13 cellular contexts compared by ENCODE assay signal in genomic region chr6:70537266-70537665, GRCh38.
"Had no signal": no experiment of that assay in that cellular context is flagged by ENCODE, and none has a peak within 500 bp of the region (broad histone marks: within the 10 kb centered on the region; RNA-seq: fewer than 3 reads in every experiment).

No MANE protein-coding gene starts in this region.

- H3K27ac ChIP-seq: ascending aorta, gastrocnemius medialis, heart right ventricle, left ventricle myocardium inferior, sigmoid colon, testis had no signal

- H3K9me3 ChIP-seq: ascending aorta, gastrocnemius medialis, heart right ventricle, left ventricle myocardium inferior, sigmoid colon, testis had no signal

- H3K27me3 ChIP-seq: ascending aorta, gastrocnemius medialis, heart right ventricle, sigmoid colon, testis had no signal

- H3K4me3 ChIP-seq: ascending aorta, gastrocnemius medialis, heart right ventricle, left ventricle myocardium inferior, sigmoid colon, testis had no signal

- H3K4me1 ChIP-seq: ascending aorta, gastrocnemius medialis, left ventricle myocardium inferior, sigmoid colon, testis had no signal

- DNase-seq: activated CD4-positive, alpha-beta T cell treated with anti-CD3 and anti-CD28 coated beads, Interleukin-2, amount 50 U/mL, for 4 hours; activated gamma-delta T cell; cortex of kidney; gastrocnemius medialis; heart right ventricle; left ventricle myocardium inferior; mammary epithelial cell; nephron progenitor cell; nucleus accumbens; sigmoid colon; stimulated activated CD4-positive, alpha-beta T cell treated with anti-CD3 and anti-CD28 coated beads, Interleukin-4, amount 100 ng/mL, for 4 hours; testis had no signal
